1 cellular context compared by ENCODE assay signal in the genomic region with DNA sequence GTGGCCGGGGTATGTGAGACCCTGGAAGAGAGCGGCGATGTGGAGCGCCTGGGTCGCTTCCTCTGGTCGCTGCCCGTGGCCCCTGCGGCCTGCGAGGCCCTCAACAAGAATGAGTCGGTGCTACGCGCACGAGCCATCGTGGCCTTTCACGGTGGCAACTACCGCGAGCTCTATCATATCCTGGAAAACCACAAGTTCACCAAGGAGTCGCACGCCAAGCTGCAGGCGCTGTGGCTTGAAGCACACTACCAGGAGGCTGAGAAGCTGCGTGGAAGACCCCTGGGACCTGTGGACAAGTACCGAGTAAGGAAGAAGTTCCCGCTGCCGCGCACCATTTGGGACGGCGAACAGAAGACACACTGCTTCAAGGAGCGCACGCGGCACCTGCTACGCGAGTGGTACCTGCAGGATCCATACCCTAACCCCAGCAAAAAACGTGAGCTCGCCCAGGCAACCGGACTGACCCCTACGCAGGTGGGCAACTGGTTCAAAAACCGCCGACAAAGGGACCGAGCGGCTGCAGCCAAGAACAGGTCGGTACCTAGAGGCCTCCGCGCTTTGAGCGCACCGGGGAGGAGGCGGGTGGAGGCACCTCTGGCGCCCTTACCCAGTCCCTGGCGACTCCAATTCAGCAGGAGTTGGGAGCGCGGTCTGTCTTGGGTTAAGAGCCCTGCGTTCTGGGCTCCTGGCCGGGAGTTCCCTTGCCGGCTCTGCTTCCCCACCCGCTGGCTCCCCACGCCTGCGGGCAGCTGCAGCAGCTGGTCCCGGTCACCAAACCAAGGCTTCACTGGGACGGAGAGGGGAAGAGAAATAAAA.
TF ChIP-seq lines count a peak whose summit lies in the region.

No MANE protein-coding gene starts in this region.

TF ChIP-seq in IMR-90, 13 proteins besides CTCF, POLR2A, EP300 and RAD21:
- TF ChIP-seq USF2 (IDR thresholded peaks at IDR 0.05; ENCODE audit: low read depth, low read length) (no peak), FOS (IDR thresholded peaks at IDR 0.05; ENCODE audit: low read depth, low read length) (no peak), CHD1 (IDR thresholded peaks at IDR 0.05; ENCODE audit: low read depth, low read length) (no peak), MAFK (IDR thresholded peaks at IDR 0.05; ENCODE audit: low read depth, low read length) (no peak), SMC3 (IDR thresholded peaks at IDR 0.05; ENCODE audit: low read depth, low read length) (no peak), CEBPB (IDR thresholded peaks at IDR 0.05; ENCODE audit: low read depth, low read length) (no peak), NFE2L2 (IDR thresholded peaks at IDR 0.05; ENCODE audit: low read depth, low read length) (no peak), MXI1 (IDR thresholded peaks at IDR 0.05; ENCODE audit: borderline replicate concordance, low read depth, low read length) (no peak), RCOR1 (IDR thresholded peaks at IDR 0.05; ENCODE audit: insufficient replicate concordance, low read length) (no peak), BHLHE40 (IDR thresholded peaks at IDR 0.05; ENCODE audit: low read depth, low read length) (no peak), RFX5 (IDR thresholded peaks at IDR 0.05; ENCODE audit: low read depth, low read length) (no peak), MAZ (IDR thresholded peaks at IDR 0.05; ENCODE audit: borderline replicate concordance, low read depth, low read length) (no peak)
- TF ChIP-seq, protein P1, sequence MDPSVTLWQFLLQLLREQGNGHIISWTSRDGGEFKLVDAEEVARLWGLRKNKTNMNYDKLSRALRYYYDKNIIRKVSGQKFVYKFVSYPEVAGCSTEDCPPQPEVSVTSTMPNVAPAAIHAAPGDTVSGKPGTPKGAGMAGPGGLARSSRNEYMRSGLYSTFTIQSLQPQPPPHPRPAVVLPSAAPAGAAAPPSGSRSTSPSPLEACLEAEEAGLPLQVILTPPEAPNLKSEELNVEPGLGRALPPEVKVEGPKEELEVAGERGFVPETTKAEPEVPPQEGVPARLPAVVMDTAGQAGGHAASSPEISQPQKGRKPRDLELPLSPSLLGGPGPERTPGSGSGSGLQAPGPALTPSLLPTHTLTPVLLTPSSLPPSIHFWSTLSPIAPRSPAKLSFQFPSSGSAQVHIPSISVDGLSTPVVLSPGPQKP (IDR thresholded peaks at IDR 0.05; ENCODE audit: borderline replicate concordance, low read depth, low read length), result no peak
